In genomic region chr10:29427667-29428066, GRCh38 we compare ENCODE assay signal across 20 cellular contexts.
DNase-seq lines count a peak whose midpoint lies in the region; ATAC-seq and TF ChIP-seq lines count a peak whose summit lies in the region.
"Had no signal": no experiment of that assay in that cellular context is flagged by ENCODE, and none has a peak within 500 bp of the region (broad histone marks: within the 10 kb centered on the region; RNA-seq: fewer than 3 reads in every experiment).

No MANE protein-coding gene starts in this region.

- ATAC-seq in activated T-cell treated with anti-CD3 and anti-CD28 coated beads, Interleukin-2, amount 50 U/mL, for 72 hours (replicated peaks in 1 of 2), result no peak
- no peak for ATAC-seq in activated T-cell treated with anti-CD3 and anti-CD28 coated beads, Interleukin-2, amount 50 U/mL, for 4 hours
- peak; percentile 65 for ATAC-seq in body of pancreas
- ATAC-seq in HG03439 (IDR thresholded peaks at IDR 0.05; ENCODE audit: unreplicated experiment), result no peak
- ATAC-seq: A549; CD8-positive, alpha-beta T cell; GM12878 had no signal

- H3K27me3 ChIP-seq in body of pancreas (no peaks in the 10 kb centered on the region), MG63 (no peaks in the 10 kb centered on the region)
- H3K27me3 ChIP-seq: BE2C, BLaER1 had no signal

- H3K36me3 ChIP-seq in SK-N-MC (ENCODE audit: insufficient read depth, low read length) (peaks cover 29% of the 10 kb centered on the region), body of pancreas (replicated peaks in 1 of 2; ENCODE audit: insufficient read depth in 1 of 2, low read depth in 2 of 2) (no peaks in the 10 kb centered on the region), MG63 (peaks cover 19% of the 10 kb centered on the region)

- intact Hi-C loops in body of pancreas (cut with DNase I), result no loop called here

- H3K9me3 Mint-ChIP-seq in activated T-cell treated with anti-CD3 and anti-CD28 coated beads, Interleukin-2, amount 50 U/mL, for 72 hours, result no peaks in the 10 kb centered on the region
- no peaks in the 10 kb centered on the region for H3K9me3 Mint-ChIP-seq in activated T-cell treated with anti-CD3 and anti-CD28 coated beads, Interleukin-2, amount 50 U/mL, for 4 hours
- H3K9me3 Mint-ChIP-seq: CD4-positive, alpha-beta T cell; CD8-positive, alpha-beta T cell had no signal

- no peaks in the 10 kb centered on the region for H3K9me3 ChIP-seq in SK-N-MC (ENCODE audit: low read depth, low read length)
- no peaks in the 10 kb centered on the region for H3K9me3 ChIP-seq in body of pancreas
- H3K9me3 ChIP-seq in MG63, result no peaks in the 10 kb centered on the region
- H3K9me3 ChIP-seq: A549, BE2C, Caco-2 had no signal

- DNase-seq in activated T-cell treated with anti-CD3 and anti-CD28 coated beads, Interleukin-2, amount 50 U/mL, for 72 hours, result no peak
- no peak for DNase-seq in activated T-cell treated with anti-CD3 and anti-CD28 coated beads, Interleukin-2, amount 50 U/mL, for 4 hours
- DNase-seq in SK-N-MC (ENCODE audit: low read depth, low spot score), result no peak
- DNase-seq in body of pancreas, result no peak
- no peak for DNase-seq in MG63
- DNase-seq: ACHN; BE2C; C1 segment of cervical spinal cord; Caco-2; Calu3; CD4-positive, alpha-beta T cell; CD8-positive, alpha-beta T cell; DMS79 treated with DMSO at 0.1 percent for 48 hours; GDM1 had no signal

- H3K27ac ChIP-seq in SK-N-MC (peak overlapping the region; percentile 99), body of pancreas (peak overlapping the region in 3 of 4 donors; percentile 58 to 79 (median 61))
- H3K27ac ChIP-seq: 22Rv1, A549, BLaER1 had no signal

- TF ChIP-seq CTCF in body of pancreas (IDR thresholded peaks at IDR 0.05), result no peak

- no peaks in the 10 kb centered on the region for H3K27me3 Mint-ChIP-seq in activated T-cell treated with anti-CD3 and anti-CD28 coated beads, Interleukin-2, amount 50 U/mL, for 72 hours (ENCODE audit: low read depth)
- H3K27me3 Mint-ChIP-seq in activated T-cell treated with anti-CD3 and anti-CD28 coated beads, Interleukin-2, amount 50 U/mL, for 4 hours (ENCODE audit: low read depth), result no peaks in the 10 kb centered on the region
- H3K27me3 Mint-ChIP-seq: CD4-positive, alpha-beta T cell had no signal

- peak overlapping the region; percentile 55 for H3K9ac ChIP-seq in SK-N-MC (ENCODE audit: insufficient read length)
- H3K9ac ChIP-seq: BLaER1 had no signal

- peak overlapping the region; percentile 5 for H3K27ac Mint-ChIP-seq in activated T-cell treated with anti-CD3 and anti-CD28 coated beads, Interleukin-2, amount 50 U/mL, for 72 hours
- H3K27ac Mint-ChIP-seq: CD4-positive, alpha-beta T cell; CD8-positive, alpha-beta T cell had no signal

- no peaks in the 10 kb centered on the region for H3K4me1 Mint-ChIP-seq in activated T-cell treated with anti-CD3 and anti-CD28 coated beads, Interleukin-2, amount 50 U/mL, for 72 hours (ENCODE audit: low read depth)
- H3K4me1 Mint-ChIP-seq in activated T-cell treated with anti-CD3 and anti-CD28 coated beads, Interleukin-2, amount 50 U/mL, for 4 hours (ENCODE audit: low read depth), result no peaks in the 10 kb centered on the region

- no peak overlapping the region for H3K4me3 Mint-ChIP-seq in activated T-cell treated with anti-CD3 and anti-CD28 coated beads, Interleukin-2, amount 50 U/mL, for 72 hours
- H3K4me3 Mint-ChIP-seq in activated T-cell treated with anti-CD3 and anti-CD28 coated beads, Interleukin-2, amount 50 U/mL, for 4 hours, result no peak overlapping the region
- H3K4me3 Mint-ChIP-seq: CD14-positive monocyte; CD4-positive, alpha-beta T cell; CD8-positive, alpha-beta T cell had no signal

- WGBS in body of pancreas, 2 donors, result 42 to 53% methylated on average over 2 of the region's 2 CpGs

- H3K36me3 Mint-ChIP-seq in activated T-cell treated with anti-CD3 and anti-CD28 coated beads, Interleukin-2, amount 50 U/mL, for 72 hours (ENCODE audit: insufficient read depth in 2 of 2), result peaks cover 1 to 2% of the 10 kb centered on the region in 2 donors
- H3K36me3 Mint-ChIP-seq in activated T-cell treated with anti-CD3 and anti-CD28 coated beads, Interleukin-2, amount 50 U/mL, for 4 hours (ENCODE audit: insufficient read depth), result peaks cover 1% of the 10 kb centered on the region

- no peak for TF ChIP-seq POLR2A in body of pancreas (IDR thresholded peaks at IDR 0.05)

- H3K4me3 ChIP-seq in SK-N-MC, result peak overlapping the region; percentile 59
- H3K4me3 ChIP-seq in body of pancreas, result no peak overlapping the region
- no peak overlapping the region for H3K4me3 ChIP-seq in MG63
- H3K4me3 ChIP-seq: A549, BLaER1, GM12878 had no signal

- H3K4me1 ChIP-seq in body of pancreas, result peaks cover 15% of the 10 kb centered on the region
- H3K4me1 ChIP-seq: BE2C, BLaER1 had no signal
